Comparison of ENCODE assay signal across 1 cellular context in the genomic region with DNA sequence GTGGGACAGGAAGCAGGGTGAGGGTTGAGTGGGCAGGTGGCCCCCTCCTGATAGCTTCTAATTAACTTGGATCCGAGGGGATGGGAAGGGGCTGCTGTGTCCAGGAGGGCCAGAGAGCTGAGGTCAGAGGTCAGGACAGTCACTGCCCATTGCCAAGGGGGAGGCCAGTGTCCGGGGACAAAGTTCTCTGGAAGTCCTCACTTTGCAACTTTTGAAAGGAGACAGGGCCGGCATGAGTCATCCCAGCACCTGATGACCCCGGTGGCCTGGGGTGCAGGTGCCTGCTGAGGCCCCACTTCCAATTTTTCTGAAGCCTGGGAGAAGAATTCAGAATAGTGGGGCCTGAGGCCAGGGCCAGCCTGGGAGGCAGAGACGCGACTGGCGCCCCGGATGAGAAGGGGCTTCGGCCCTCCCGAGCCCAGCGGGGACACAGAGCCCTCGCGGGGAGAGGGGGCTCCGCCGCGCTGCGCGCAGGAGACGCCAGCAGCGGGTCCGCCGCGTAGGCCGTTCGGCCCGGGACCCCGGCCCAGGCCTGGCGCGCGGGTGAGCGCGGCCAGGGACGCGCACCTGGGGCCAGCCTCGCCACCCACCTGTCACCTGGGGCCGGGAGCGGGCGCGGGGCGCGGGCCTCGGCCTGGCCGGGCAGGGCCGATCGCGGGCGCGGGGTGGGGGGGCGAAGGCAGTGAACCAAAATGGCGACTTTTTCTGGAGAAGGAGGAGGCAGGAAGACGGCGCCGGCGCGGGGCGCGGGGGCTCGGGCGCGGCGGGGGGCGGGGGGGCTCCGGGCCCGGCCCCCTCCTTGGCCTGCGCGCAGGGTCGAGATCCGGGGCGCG.
TF ChIP-seq lines count a peak whose summit lies in the region.

No MANE protein-coding gene starts in this region.

TF ChIP-seq in IMR-90, 13 proteins besides CTCF, POLR2A, EP300 and RAD21:
- TF ChIP-seq MAFK (IDR thresholded peaks at IDR 0.05; ENCODE audit: low read depth, low read length) (no peak), BHLHE40 (IDR thresholded peaks at IDR 0.05; ENCODE audit: low read depth, low read length) (no peak), MXI1 (IDR thresholded peaks at IDR 0.05; ENCODE audit: borderline replicate concordance, low read depth, low read length) (no peak), MAZ (IDR thresholded peaks at IDR 0.05; ENCODE audit: borderline replicate concordance, low read depth, low read length) (no peak), FOS (IDR thresholded peaks at IDR 0.05; ENCODE audit: low read depth, low read length) (no peak), SMC3 (IDR thresholded peaks at IDR 0.05; ENCODE audit: low read depth, low read length) (no peak), RCOR1 (IDR thresholded peaks at IDR 0.05; ENCODE audit: insufficient replicate concordance, low read length) (no peak), CHD1 (IDR thresholded peaks at IDR 0.05; ENCODE audit: low read depth, low read length) (no peak), NFE2L2 (IDR thresholded peaks at IDR 0.05; ENCODE audit: low read depth, low read length) (no peak), RFX5 (IDR thresholded peaks at IDR 0.05; ENCODE audit: low read depth, low read length) (no peak), CEBPB (IDR thresholded peaks at IDR 0.05; ENCODE audit: low read depth, low read length) (no peak)
- TF ChIP-seq, protein P1, sequence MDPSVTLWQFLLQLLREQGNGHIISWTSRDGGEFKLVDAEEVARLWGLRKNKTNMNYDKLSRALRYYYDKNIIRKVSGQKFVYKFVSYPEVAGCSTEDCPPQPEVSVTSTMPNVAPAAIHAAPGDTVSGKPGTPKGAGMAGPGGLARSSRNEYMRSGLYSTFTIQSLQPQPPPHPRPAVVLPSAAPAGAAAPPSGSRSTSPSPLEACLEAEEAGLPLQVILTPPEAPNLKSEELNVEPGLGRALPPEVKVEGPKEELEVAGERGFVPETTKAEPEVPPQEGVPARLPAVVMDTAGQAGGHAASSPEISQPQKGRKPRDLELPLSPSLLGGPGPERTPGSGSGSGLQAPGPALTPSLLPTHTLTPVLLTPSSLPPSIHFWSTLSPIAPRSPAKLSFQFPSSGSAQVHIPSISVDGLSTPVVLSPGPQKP (IDR thresholded peaks at IDR 0.05; ENCODE audit: borderline replicate concordance, low read depth, low read length), result no peak
- TF ChIP-seq, protein P2, sequence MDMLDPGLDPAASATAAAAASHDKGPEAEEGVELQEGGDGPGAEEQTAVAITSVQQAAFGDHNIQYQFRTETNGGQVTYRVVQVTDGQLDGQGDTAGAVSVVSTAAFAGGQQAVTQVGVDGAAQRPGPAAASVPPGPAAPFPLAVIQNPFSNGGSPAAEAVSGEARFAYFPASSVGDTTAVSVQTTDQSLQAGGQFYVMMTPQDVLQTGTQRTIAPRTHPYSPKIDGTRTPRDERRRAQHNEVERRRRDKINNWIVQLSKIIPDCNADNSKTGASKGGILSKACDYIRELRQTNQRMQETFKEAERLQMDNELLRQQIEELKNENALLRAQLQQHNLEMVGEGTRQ (IDR thresholded peaks at IDR 0.05; ENCODE audit: low read depth, low read length), result no peak
